ENCODE assay signal across 32 cellular contexts in the genomic region with DNA sequence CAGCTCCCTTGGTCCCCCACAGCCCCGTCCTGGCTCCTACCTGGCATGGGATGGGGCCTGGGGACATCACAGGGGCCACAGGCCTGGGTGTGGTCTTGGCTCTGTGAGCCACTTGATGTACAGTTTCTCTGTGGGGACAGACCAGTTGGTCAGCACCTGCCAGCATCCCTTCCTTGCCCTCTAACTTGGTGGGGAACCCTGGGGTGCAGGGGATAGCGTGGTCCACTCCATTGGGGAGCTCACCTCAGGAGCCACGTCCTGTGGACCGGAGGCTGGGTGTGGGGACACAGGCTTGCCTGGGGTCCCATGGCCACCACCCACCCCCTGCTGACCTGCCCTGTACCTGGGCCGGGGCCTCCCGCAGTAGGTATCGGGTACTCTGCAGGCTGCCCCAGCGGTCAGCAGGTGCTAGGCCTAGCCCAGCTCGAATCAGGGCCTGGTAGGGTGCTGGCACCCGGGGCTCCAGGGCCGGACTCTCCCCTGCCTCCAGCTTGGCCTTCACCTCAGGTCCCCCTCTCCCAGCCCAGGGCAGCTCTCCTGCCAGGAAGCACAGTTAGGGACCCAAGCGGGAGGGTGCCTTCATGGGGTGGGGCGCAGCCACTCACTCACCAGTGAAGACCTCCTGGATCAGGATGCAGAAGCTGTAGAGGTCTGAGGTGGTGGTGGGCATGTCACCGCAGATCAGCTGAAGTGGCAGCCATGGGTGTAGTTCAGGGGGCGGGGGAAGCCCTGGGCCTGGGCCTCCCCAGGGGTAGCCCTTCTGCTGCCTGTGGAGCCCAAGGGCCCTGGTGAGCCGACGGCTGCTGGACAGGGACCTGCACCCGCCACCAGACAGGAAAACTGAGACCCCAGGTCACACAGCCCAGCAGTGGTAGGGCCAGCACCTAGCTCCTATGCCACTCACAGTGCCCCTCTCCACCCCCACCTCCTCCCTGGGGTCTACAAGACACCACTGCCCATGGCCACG. TPM values are rescaled to one million over a fixed set of nuclear protein-coding genes. Genes with fewer than 3 reads are reported as not detected.
"Had no signal": no experiment of that assay in that cellular context is flagged by ENCODE, and none has a peak within 500 bp of the region (broad histone marks: within the 10 kb centered on the region; RNA-seq: fewer than 3 reads in every experiment).

No MANE protein-coding gene starts in this region.

- DNase-seq: activated CD4-positive, CD25-positive, alpha-beta regulatory T cell; activated CD8-positive, alpha-beta memory T cell treated with anti-CD3 and anti-CD28 coated beads, Interleukin-2, amount 10 ng/mL, durations not matched to agents 7 days and 5 days; activated naive CD4-positive, alpha-beta T cell; adrenal gland; aorta; effector CD8-positive, alpha-beta T cell; erythroblast; gastrocnemius medialis; kidney; left colon; midbrain; psoas muscle; small intestine; stimulated activated CD4-positive, alpha-beta T cell treated with anti-CD3 and anti-CD28 coated beads, Interleukin-1b, Interleukin-23, amount 100 ng/mL, for 48 hours; stimulated activated CD4-positive, alpha-beta T cell treated with anti-CD3 and anti-CD28 coated beads, Interleukin-4, amount 100 ng/mL, for 4 hours; stimulated activated naive B cell treated with anti-CD40 and anti-IgM and Interleukin-4, amounts not matched to agents 10 μg/mL and 1 μg/mL and 100 μg/mL, for 72 hours; T-helper 1 cell had no signal

- H3K4me3 ChIP-seq: adrenal gland, body of pancreas, gastrocnemius medialis, hepatocyte, psoas muscle, sigmoid colon, tibial nerve had no signal

- H2AFZ ChIP-seq: hepatocyte, parathyroid adenoma had no signal

- H3K9ac ChIP-seq: parathyroid adenoma had no signal

- ATAC-seq: gastrocnemius medialis; left colon; naive thymus-derived CD4-positive, alpha-beta T cell had no signal

- H3K36me3 ChIP-seq: adrenal gland, gastrocnemius medialis had no signal

- H3K4me2 ChIP-seq: hepatocyte had no signal

- H3K4me1 Mint-ChIP-seq: activated CD4-positive, alpha-beta T cell treated with anti-CD3 and anti-CD28 coated beads for 36 hours; activated CD8-positive, alpha-beta memory T cell treated with anti-CD3 and anti-CD28 coated beads, Interleukin-2, amount 10 ng/mL, durations not matched to agents 7 days and 5 days; naive thymus-derived CD4-positive, alpha-beta T cell had no signal

- H3K4me3 Mint-ChIP-seq: activated CD4-positive, alpha-beta T cell treated with anti-CD3 and anti-CD28 coated beads for 36 hours; activated CD8-positive, alpha-beta memory T cell treated with anti-CD3 and anti-CD28 coated beads, Interleukin-2, amount 10 ng/mL, durations not matched to agents 7 days and 5 days; activated CD8-positive, alpha-beta T cell treated with anti-CD3 and anti-CD28 coated beads, Interleukin-2, amount 10 ng/mL, durations not matched to agents 7 days and 5 days; naive thymus-derived CD4-positive, alpha-beta T cell; stimulated activated naive B cell treated with anti-CD40 and anti-IgM and Interleukin-4, amounts not matched to agents 10 μg/mL and 1 μg/mL and 100 μg/mL, for 72 hours; T-helper 2 cell treated with Interferon-gamma antibody and Interleukin-4, amounts not matched to agents 5 μg/mL and 100 μg/mL, for 36 hours had no signal

- H3K27me3 ChIP-seq: adrenal gland, body of pancreas, hepatocyte, tibial nerve had no signal

- H3K27ac ChIP-seq: adrenal gland, body of pancreas, gastrocnemius medialis, hepatocyte, parathyroid adenoma, psoas muscle, sigmoid colon, tibial nerve had no signal

- H3K36me3 Mint-ChIP-seq: activated CD8-positive, alpha-beta memory T cell treated with anti-CD3 and anti-CD28 coated beads, Interleukin-2, amount 10 ng/mL, durations not matched to agents 7 days and 5 days; activated naive CD4-positive, alpha-beta T cell treated with anti-CD3 and anti-CD28 coated beads, Interleukin-2, amount 50 U/mL, for 72 hours; naive thymus-derived CD4-positive, alpha-beta T cell; stimulated activated naive B cell treated with anti-CD40 and anti-IgM and Interleukin-4, amounts not matched to agents 10 μg/mL and 1 μg/mL and 100 μg/mL, for 72 hours had no signal

- H3K27ac Mint-ChIP-seq: activated CD4-positive, alpha-beta T cell treated with anti-CD3 and anti-CD28 coated beads for 36 hours; activated CD8-positive, alpha-beta memory T cell treated with anti-CD3 and anti-CD28 coated beads, Interleukin-2, amount 10 ng/mL, durations not matched to agents 7 days and 5 days; activated CD8-positive, alpha-beta T cell treated with anti-CD3 and anti-CD28 coated beads, Interleukin-2, amount 10 ng/mL, durations not matched to agents 7 days and 5 days; naive thymus-derived CD4-positive, alpha-beta T cell; stimulated activated naive B cell treated with anti-CD40 and anti-IgM and Interleukin-4, amounts not matched to agents 10 μg/mL and 1 μg/mL and 100 μg/mL, for 72 hours had no signal

- H3K79me2 ChIP-seq: hepatocyte, parathyroid adenoma had no signal

- H3K9me3 ChIP-seq: adrenal gland, body of pancreas, gastrocnemius medialis, psoas muscle, sigmoid colon, tibial nerve had no signal

- H3K4me1 ChIP-seq: adrenal gland, gastrocnemius medialis, parathyroid adenoma, psoas muscle, sigmoid colon, tibial nerve had no signal

- H3K9me3 Mint-ChIP-seq: activated naive CD4-positive, alpha-beta T cell treated with anti-CD3 and anti-CD28 coated beads, Interleukin-2, amount 50 U/mL, for 72 hours; naive thymus-derived CD4-positive, alpha-beta T cell; stimulated activated naive B cell treated with anti-CD40 and anti-IgM and Interleukin-4, amounts not matched to agents 10 μg/mL and 1 μg/mL and 100 μg/mL, for 72 hours; T-helper 2 cell treated with Interferon-gamma antibody and Interleukin-4, amounts not matched to agents 5 μg/mL and 100 μg/mL, for 36 hours had no signal

RNA-seq across cellular contexts. Expression of a gene that starts 22.4 kb away (rescaled TPM):
- total RNA-seq: activated CD4-positive, alpha-beta T cell treated with anti-CD3 and anti-CD28 coated beads for 36 hours; activated CD8-positive, alpha-beta memory T cell treated with anti-CD3 and anti-CD28 coated beads, Interleukin-2, amount 10 ng/mL, durations not matched to agents 7 days and 5 days; activated CD8-positive, alpha-beta T cell treated with anti-CD3 and anti-CD28 coated beads, Interleukin-2, amount 10 ng/mL, durations not matched to agents 7 days and 5 days; activated naive CD4-positive, alpha-beta T cell treated with anti-CD3 and anti-CD28 coated beads, Interleukin-2, amount 50 U/mL, for 72 hours; aorta; dermis microvascular lymphatic vessel endothelial cell; left colon; lower leg skin; naive thymus-derived CD4-positive, alpha-beta T cell; psoas muscle; sigmoid colon; temporal lobe; tibial nerve; ureter had no signal
- polyA plus RNA-seq: aorta; naive thymus-derived CD4-positive, alpha-beta T cell; neural cell; psoas muscle; sigmoid colon had no signal

RNA-seq across cellular contexts. Expression of a gene that starts 33.4 kb away (rescaled TPM):
- total RNA-seq: activated CD8-positive, alpha-beta memory T cell treated with anti-CD3 and anti-CD28 coated beads, Interleukin-2, amount 10 ng/mL, durations not matched to agents 7 days and 5 days had no signal
- polyA plus RNA-seq: naive thymus-derived CD4-positive, alpha-beta T cell; neural cell had no signal
